ENCODE assay signal across 8 cellular contexts in the genomic region with DNA sequence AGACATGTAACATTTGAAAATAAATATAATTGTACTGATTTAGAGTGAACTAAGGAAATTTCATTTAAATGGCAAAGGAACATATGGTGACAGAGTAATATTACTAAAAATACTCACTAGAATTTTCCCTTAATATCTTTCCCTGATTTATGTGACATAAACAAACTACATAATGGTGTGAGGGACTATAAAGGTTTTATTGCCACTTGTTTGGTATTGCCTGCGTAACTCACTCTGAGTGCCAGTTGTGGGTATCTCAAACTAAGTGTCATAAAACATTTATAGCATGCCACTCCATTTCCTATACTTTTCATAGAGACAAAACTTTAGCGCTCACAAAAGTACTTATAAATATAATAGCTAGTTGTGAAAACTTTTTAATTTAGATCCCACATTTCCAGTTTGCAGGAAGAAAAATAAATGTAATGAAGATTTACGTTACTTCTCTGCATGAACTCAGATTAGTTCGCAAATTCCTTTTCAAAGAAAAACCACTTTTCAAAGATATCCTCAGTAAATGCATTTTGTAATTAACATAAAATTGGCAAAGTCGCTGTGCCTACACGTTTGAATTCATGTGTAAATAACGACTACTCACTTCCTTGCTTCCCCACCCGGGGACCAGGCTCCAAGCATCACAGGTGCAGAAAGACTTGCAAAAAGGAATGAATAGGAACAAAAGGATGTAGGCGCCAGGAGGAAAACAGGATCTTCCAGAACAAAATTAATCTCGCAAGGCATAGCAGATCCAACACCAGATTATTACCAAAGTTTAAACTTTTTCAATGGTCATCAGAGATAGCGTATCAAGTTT. TPM values are rescaled to one million over a fixed set of nuclear protein-coding genes. Genes with fewer than 3 reads are reported as not detected.
DNase-seq lines count a peak whose midpoint lies in the region; ATAC-seq and TF ChIP-seq lines count a peak whose summit lies in the region.

No MANE protein-coding gene starts in this region.

- H3K9me3 ChIP-seq in mammary epithelial cell (replicated peaks; ENCODE audit: insufficient read depth, low read length) = no peaks in the 10 kb centered on the region
- H3K9me3 ChIP-seq in neuron (ENCODE audit: low read length) = peaks cover 2% of the 10 kb centered on the region

- dilution Hi-C loops in mammary epithelial cell (cut with HindIII; ENCODE audit: low sequenced_read_pairs) = no loop called here

- peak overlapping the region; percentile 12 for H3K9ac ChIP-seq in mammary epithelial cell (ENCODE audit: insufficient read depth, low read length)

- BruUV-seq in mammary epithelial cell (replicated peaks; lab: Mats Ljungman, UMichigan) = no TSS peak

- POLR2A ChIA-PET in RWPE1 (lab: Yijun Ruan, JAX; ENCODE audit: low non-redundant PET) = no interaction called here

- H2AFZ ChIP-seq in mammary epithelial cell (ENCODE audit: low read depth, low read length) (no peak overlapping the region), neuron (ENCODE audit: low read depth, low read length) (no peak overlapping the region)

- H3K27me3 ChIP-seq in mammary epithelial cell (ENCODE audit: insufficient read depth, low read length) = no peaks in the 10 kb centered on the region
- H3K27me3 ChIP-seq in neuron (ENCODE audit: insufficient read depth, low read length) = no peaks in the 10 kb centered on the region

- H4K20me1 ChIP-seq in mammary epithelial cell (ENCODE audit: insufficient read depth, low read length) = no peaks in the 10 kb centered on the region

- intact Hi-C loops in mammary epithelial cell (cut with micrococcal nuclease) = no loop called here

- H3K4me1 ChIP-seq in mammary epithelial cell (ENCODE audit: insufficient read depth, low read length) = peaks cover 13% of the 10 kb centered on the region
- H3K4me1 ChIP-seq in neuron (ENCODE audit: insufficient read depth, low read length) = peaks cover 32% of the 10 kb centered on the region

- H3K4me2 ChIP-seq in mammary epithelial cell (ENCODE audit: insufficient read depth, low read depth, low read length) = peak overlapping the region; percentile 86

- H3K4me3 ChIP-seq in mammary epithelial cell (replicated peaks in 1 of 3; ENCODE audit: insufficient read depth in 1 of 3, low read depth in 2 of 3, low read length in 3 of 3) = peak overlapping the region in 1 of 3 experiments; percentile 86
- peak overlapping the region; percentile 97 for H3K4me3 ChIP-seq in neuron (ENCODE audit: low read length)

- peaks cover 30% of the 10 kb centered on the region for H3K79me2 ChIP-seq in mammary epithelial cell (ENCODE audit: insufficient read depth, low read length)

- WGBS in mammary epithelial cell (ENCODE audit: low coverage, missing lambda C conversion rate) = 77% methylated on average over 11 of the region's 11 CpGs

- CTCF ChIA-PET in mammary epithelial cell (lab: Charles Lee; ENCODE audit: low non-redundant PET) (no interaction called here), RWPE1 (lab: Yijun Ruan, JAX) (no interaction called here)

- DNase-seq in NCI-H510A treated with DMSO at 0.1 percent for 48 hours (lab: John Stamatoyannopoulos, UW) (peak; percentile 47), NCI-H510A (lab: John Stamatoyannopoulos, UW) (no peak), NCI-H1417 (lab: John Stamatoyannopoulos, UW) (peak; percentile 52 to 87 (median 64)), mammary epithelial cell (no peak), SKM-1 treated with dmso at 0.1 percent for 144 hours (lab: John Stamatoyannopoulos, UW; ENCODE audit: unreplicated experiment) (no peak), RWPE1 (ENCODE audit: low spot score) (no peak)

- no peak for ATAC-seq in GM18868 (IDR thresholded peaks at IDR 0.05; ENCODE audit: unreplicated experiment)

- in situ Hi-C loops in mammary epithelial cell (cut with MboI; ENCODE audit: low sequenced_read_pairs in 2 of 2) = loop anchor here in 1 of 2 donors (10.0 kb wide), 1 partner anchor 56 kb away; no protein-coding TSS in a partner anchor

- H3K36me3 ChIP-seq in mammary epithelial cell (ENCODE audit: insufficient read depth, low read length) (no peaks in the 10 kb centered on the region), neuron (ENCODE audit: insufficient read depth, low read length) (no peaks in the 10 kb centered on the region)

- no peak for TF ChIP-seq CTCF in mammary epithelial cell (conservative IDR thresholded peaks at IDR 0.05 in 1 of 2, IDR thresholded peaks at IDR 0.05 in 1 of 2; ENCODE audit: extremely low read depth in 1 of 2, insufficient read depth in 1 of 2, low read depth in 1 of 2, low read length in 2 of 2)
- TF ChIP-seq CTCF in RWPE1 (conservative IDR thresholded peaks at IDR 0.05; ENCODE audit: low read depth) = no peak

- H3K27ac ChIP-seq in mammary epithelial cell (ENCODE audit: insufficient read depth, low read depth, low read length) (no peak overlapping the region), RWPE1 (no peak overlapping the region)

RNA-seq across cellular contexts. Expression of a gene that starts 1.6 kb away (rescaled TPM):
- total RNA-seq in mammary epithelial cell = 10 to 100 TPM; 23.7 to 33.2 TPM
- polyA plus RNA-seq in mammary epithelial cell = 7.3 TPM
- 35.1 TPM for polyA minus RNA-seq in mammary epithelial cell

Comparison
In these comparisons a context has a peak if more than half of its experiments do, and no peak if none do; other contexts are left out.
1. DNase-seq: peak in NCI-H510A treated with DMSO at 0.1 percent for 48 hours (single experiment) and NCI-H1417 (3 of 3); none in NCI-H510A (single experiment), mammary epithelial cell (single experiment), SKM-1 treated with dmso at 0.1 percent for 144 hours (single experiment) and RWPE1 (single experiment).